In genomic region chrX:97199501-97199900, GRCh38 we compare ENCODE assay signal across 23 cellular contexts.
DNase-seq lines count a peak whose midpoint lies in the region; ATAC-seq, FAIRE-seq and TF ChIP-seq lines count a peak whose summit lies in the region.
"Had no signal": no experiment of that assay in that cellular context is flagged by ENCODE, and none has a peak within 500 bp of the region (broad histone marks: within the 10 kb centered on the region; RNA-seq: fewer than 3 reads in every experiment).

No MANE protein-coding gene starts in this region.

- H3K27ac ChIP-seq in astrocyte (ENCODE audit: low read depth, low read length), result no peak overlapping the region
- H3K27ac ChIP-seq: A549, RWPE1, SK-N-MC had no signal

- H4K20me1 ChIP-seq in astrocyte (ENCODE audit: insufficient read depth, low read length), result no peaks in the 10 kb centered on the region

- no peaks in the 10 kb centered on the region for H3K36me3 ChIP-seq in astrocyte (ENCODE audit: insufficient read depth, low read length)
- H3K36me3 ChIP-seq: MG63 had no signal

- peak; percentile 50 for FAIRE-seq in astrocyte (lab: Jason Lieb, UNC)
- FAIRE-seq: A549, GM19239 had no signal

- H3K4me3 Mint-ChIP-seq in astrocyte (ENCODE audit: unreplicated experiment), result no peak overlapping the region
- H3K4me3 Mint-ChIP-seq: CD4-positive, alpha-beta memory T cell had no signal

- H3K79me2 ChIP-seq in astrocyte (ENCODE audit: insufficient read depth, low read length), result no peaks in the 10 kb centered on the region

- H3K4me1 ChIP-seq in astrocyte (ENCODE audit: insufficient read depth, low read length), result no peaks in the 10 kb centered on the region
- H3K4me1 ChIP-seq: A549, Caco-2 had no signal

- DNase-seq in KBM-7 (peak; percentile 8), astrocyte (ENCODE audit: low read depth) (no peak), fibroblast of villous mesenchyme (ENCODE audit: low read depth) (peak; percentile 24), retinal pigment epithelial cell (ENCODE audit: low read depth) (peak; percentile 50), SIG-M5 (lab: John Stamatoyannopoulos, UW) (no peak)
- no peak for DNase-seq in effector CD4-positive, alpha-beta T cell
- DNase-seq: C1 segment of cervical spinal cord; Caco-2; CD4-positive, alpha-beta memory T cell; EL; GDM1; MG63; NCI-H2029; NCI-H2227 treated with DMSO at 0.1 percent for 48 hours; NCI-H526 treated with DMSO at 0.1 percent for 48 hours; SHP77 treated with DMSO at 0.1 percent for 48 hours had no signal

- no peak overlapping the region for H3K4me2 ChIP-seq in astrocyte (ENCODE audit: low read length)
- H3K4me2 ChIP-seq: A549 had no signal

- H3K4me3 ChIP-seq in astrocyte (ENCODE audit: insufficient read depth, low read depth, low read length) (no peak overlapping the region), fibroblast of villous mesenchyme (ENCODE audit: low read depth, low read length) (no peak overlapping the region), retinal pigment epithelial cell (ENCODE audit: low read length) (no peak overlapping the region)
- H3K4me3 ChIP-seq: A549, MG63, SK-N-MC had no signal

- H3K9me3 Mint-ChIP-seq in astrocyte (ENCODE audit: unreplicated experiment), result no peaks in the 10 kb centered on the region

- H3K9me3 ChIP-seq in astrocyte (ENCODE audit: insufficient read depth, low read depth, low read length), result no peaks in the 10 kb centered on the region
- H3K9me3 ChIP-seq: A549, Caco-2, MG63 had no signal

- no peak overlapping the region for H3K27ac Mint-ChIP-seq in astrocyte (ENCODE audit: unreplicated experiment)
- H3K27ac Mint-ChIP-seq: CD4-positive, alpha-beta memory T cell had no signal

- ATAC-seq in GM21723 (IDR thresholded peaks at IDR 0.05; ENCODE audit: unreplicated experiment), result no peak
- ATAC-seq in activated CD4-positive, CD25-positive, alpha-beta regulatory T cell treated with anti-CD3 and anti-CD28 coated beads, Interleukin-2, amount 50 U/mL, for 24 hours, result no peak
- ATAC-seq: A549, Panc1 had no signal

- TF ChIP-seq CTCF in astrocyte (IDR thresholded peaks at IDR 0.05; ENCODE audit: insufficient read depth, low read depth, low read length) (no peak), fibroblast of villous mesenchyme (IDR thresholded peaks at IDR 0.05; ENCODE audit: insufficient read depth, low read depth, low read length) (no peak), retinal pigment epithelial cell (conservative IDR thresholded peaks at IDR 0.05; ENCODE audit: low read depth, low read length) (no peak)

- in situ Hi-C loops in KBM-7 (cut with MboI; ENCODE audit: low pct_unique_long_range_greater_than_20kb, low sequenced_read_pairs), result no loop called here

- H3K27me3 ChIP-seq in astrocyte (ENCODE audit: insufficient read depth, low read length), result no peaks in the 10 kb centered on the region
- H3K27me3 ChIP-seq: MG63 had no signal

- H3K27me3 Mint-ChIP-seq in astrocyte (ENCODE audit: low read depth, unreplicated experiment), result no peaks in the 10 kb centered on the region
- H3K27me3 Mint-ChIP-seq: CD4-positive, alpha-beta memory T cell had no signal

- H3K9ac ChIP-seq in astrocyte (ENCODE audit: low read length), result no peak overlapping the region

- no peaks in the 10 kb centered on the region for H3K4me1 Mint-ChIP-seq in astrocyte (ENCODE audit: low read depth, unreplicated experiment)
- H3K4me1 Mint-ChIP-seq: CD4-positive, alpha-beta memory T cell had no signal

- H3K36me3 Mint-ChIP-seq in astrocyte (ENCODE audit: low read depth, unreplicated experiment), result peaks cover 4% of the 10 kb centered on the region

- no peak overlapping the region for H2AFZ ChIP-seq in astrocyte (ENCODE audit: low read depth, low read length)

Comparison
In these comparisons a context has a peak if more than half of its experiments do, and no peak if none do; other contexts are left out.
1. DNase-seq: peak in KBM-7 (single experiment), fibroblast of villous mesenchyme (single experiment) and retinal pigment epithelial cell (single experiment); none in astrocyte (single experiment), effector CD4-positive, alpha-beta T cell (single experiment) and SIG-M5 (single experiment).